1 cellular context compared by ENCODE assay signal in the genomic region with DNA sequence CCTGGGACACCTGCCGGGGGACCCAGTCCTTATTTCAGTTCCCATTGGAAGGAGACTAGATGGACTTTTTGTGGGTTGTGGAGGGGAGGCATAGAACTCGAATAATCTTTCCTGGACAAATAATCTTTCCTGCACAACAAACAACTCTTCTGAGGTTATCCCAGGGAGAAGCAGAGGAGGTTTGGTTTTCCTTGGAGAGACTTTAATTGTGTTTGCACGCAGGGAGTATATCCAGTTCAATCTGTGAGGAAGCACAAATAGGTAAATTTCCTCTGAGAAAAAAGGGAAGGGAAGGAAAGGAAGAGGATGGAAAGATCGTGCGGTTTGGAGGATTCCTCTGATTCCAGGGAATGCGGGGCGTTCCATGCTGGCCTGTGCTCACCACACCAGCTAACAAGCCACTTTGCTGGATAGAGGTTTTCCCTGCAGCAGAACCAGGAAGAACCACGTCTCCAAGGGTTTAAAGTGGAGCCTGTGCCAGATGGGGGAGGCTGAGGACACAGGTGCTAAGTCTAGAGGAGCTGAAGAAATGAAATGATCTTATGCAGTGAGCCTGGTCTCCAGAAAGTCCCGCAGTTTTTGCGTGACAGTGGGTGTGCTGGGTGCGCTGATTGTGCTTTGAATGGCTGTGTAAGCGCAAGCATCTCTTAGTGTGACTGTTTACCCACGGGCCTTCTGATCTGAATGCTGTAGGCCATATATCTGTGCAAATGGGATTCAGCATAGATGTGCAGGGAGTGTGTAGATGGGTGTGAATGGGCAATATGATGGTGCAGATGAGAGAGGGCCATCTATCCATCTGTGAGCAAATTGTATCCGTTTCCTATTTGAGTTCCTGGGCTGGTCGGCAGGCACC.
A peak's percentile ranks its signal among the peaks of the same experiment; 100 is the strongest.
TF ChIP-seq lines count a peak whose summit lies in the region.

No MANE protein-coding gene starts in this region.

TF ChIP-seq in GM23338, 12 proteins besides CTCF, POLR2A, EP300 and RAD21:
- TF ChIP-seq ZNF462 (CRISPR knock-in tag; IDR thresholded peaks at IDR 0.05) (no peak), EZH2 (IDR thresholded peaks at IDR 0.05; ENCODE audit: low read depth, unreplicated experiment) (peak; percentile 95)
